Comparison of ENCODE assay signal across 12 cellular contexts in the genomic region with DNA sequence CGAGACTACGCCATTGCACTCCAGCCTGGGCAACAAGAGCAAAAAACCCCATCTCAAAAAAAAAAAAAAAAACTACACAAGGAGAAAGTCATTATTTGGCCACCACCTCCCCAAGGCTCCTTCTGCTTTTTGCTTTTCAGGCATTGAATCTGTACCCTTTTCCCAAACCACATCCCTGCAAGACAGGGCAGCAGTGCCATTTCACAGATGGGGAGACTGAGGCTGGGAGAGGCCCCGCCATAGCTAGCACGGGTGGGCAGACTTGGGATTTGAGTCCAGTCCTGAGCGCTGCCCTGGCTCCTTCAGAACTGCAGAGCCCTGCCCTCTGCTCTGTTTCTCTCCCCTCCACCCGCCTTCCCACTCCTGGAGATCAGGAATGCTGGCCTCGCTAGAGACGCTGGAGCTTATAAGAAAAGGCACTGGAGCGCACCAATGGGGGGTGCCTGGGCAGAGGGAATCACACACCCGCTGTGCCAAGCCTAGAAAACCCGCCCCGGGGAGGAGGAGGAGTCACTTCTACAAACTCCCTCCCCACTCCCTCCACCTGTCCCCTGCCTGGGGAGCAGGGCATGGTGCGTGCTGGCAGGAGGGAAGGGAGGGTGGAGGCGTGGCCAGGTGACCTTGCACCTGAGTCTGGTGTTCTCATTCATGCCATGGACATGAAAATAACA. TPM values are rescaled to one million over a fixed set of nuclear protein-coding genes. Genes with fewer than 3 reads are reported as not detected.
DNase-seq lines count a peak whose midpoint lies in the region; ATAC-seq, FAIRE-seq and TF ChIP-seq lines count a peak whose summit lies in the region.
"Had no signal": no experiment of that assay in that cellular context is flagged by ENCODE, and none has a peak within 500 bp of the region (broad histone marks: within the 10 kb centered on the region; RNA-seq: fewer than 3 reads in every experiment).

No MANE protein-coding gene starts in this region.

- DNase-seq in EL, result peak; percentile 27
- DNase-seq in NCI-H2029 treated with DMSO at 0.1 percent for 48 hours (lab: John Stamatoyannopoulos, UW), result peak; percentile 72
- DNase-seq in lung (ENCODE audit: low spot score), result peak; percentile 48
- DNase-seq in activated gamma-delta T cell (lab: John Stamatoyannopoulos, UW), result no peak
- no peak for DNase-seq in urothelium cell line (ENCODE audit: low spot score)
- no peak for DNase-seq in COLO829 (ENCODE audit: low spot score)
- no peak for DNase-seq in BE2C
- DNase-seq: anterior cingulate cortex; CD8-positive, alpha-beta memory T cell; stimulated activated CD4-positive, alpha-beta T cell treated with anti-CD3 and anti-CD28 coated beads, Interleukin-4, amount 100 ng/mL, for 4 hours had no signal

- TF ChIP-seq CTCF in lung (IDR thresholded peaks at IDR 0.05; ENCODE audit: control extremely low read depth, extremely low read depth), result no peak
- no peak for TF ChIP-seq CTCF in BE2C (IDR thresholded peaks at IDR 0.05; ENCODE audit: low read depth, low read length)

- H3K27me3 ChIP-seq in lung (ENCODE audit: control insufficient read depth, insufficient read depth), result no peaks in the 10 kb centered on the region
- peaks cover 25% of the 10 kb centered on the region for H3K27me3 ChIP-seq in BE2C

- no peak overlapping the region for H3K27ac ChIP-seq in lung (ENCODE audit: low read depth in 1 of 2, low read length in 1 of 2)
- H3K27ac ChIP-seq: epithelial cell of prostate had no signal

- 36 to 39% methylated on average over 13 to 14 of the region's 14 CpGs for WGBS in lung, 2 donors

- H3K36me3 ChIP-seq in lung (ENCODE audit: control insufficient read depth in 2 of 2, insufficient read depth in 2 of 2, low read length in 2 of 2) (peaks cover 0 to 4% of the 10 kb centered on the region in 2 donors), BE2C (no peaks in the 10 kb centered on the region)

- no peak for FAIRE-seq in urothelium cell line (lab: Jason Lieb, UNC)

- peak; percentile 63 for ATAC-seq in SK-N-SH treated with all-trans-retinoic acid at 6 μM for 48 hours
- ATAC-seq in lung (ENCODE audit: insufficient read depth, low FRiP score), result no peak

- peaks cover 0 to 2% of the 10 kb centered on the region in 2 donors for H3K4me1 ChIP-seq in lung (ENCODE audit: control insufficient read depth in 2 of 2, insufficient read depth in 2 of 2, low read length in 2 of 2)
- no peaks in the 10 kb centered on the region for H3K4me1 ChIP-seq in BE2C

- H3K9me3 ChIP-seq in lung (ENCODE audit: control insufficient read depth in 2 of 2, insufficient read depth in 1 of 2, low read length in 1 of 2) (peaks cover 0 to 2% of the 10 kb centered on the region in 2 donors), BE2C (no peaks in the 10 kb centered on the region)

- H3K4me3 ChIP-seq in lung (no peak overlapping the region), BE2C (ENCODE audit: low read depth, low read length) (no peak overlapping the region)

TF ChIP-seq in SK-N-SH treated with all-trans-retinoic acid at 6 μM for 48 hours, 23 proteins besides CTCF, POLR2A, EP300 and RAD21:
- TF ChIP-seq ZNF70 (CRISPR knock-in tag; IDR thresholded peaks at IDR 0.05) (no peak), CSDC2 (CRISPR knock-in tag; IDR thresholded peaks at IDR 0.05) (no peak), PPARA (CRISPR knock-in tag; IDR thresholded peaks at IDR 0.05; ENCODE audit: borderline replicate concordance) (no peak), ARNTL (CRISPR knock-in tag; IDR thresholded peaks at IDR 0.05; ENCODE audit: borderline replicate concordance, low read depth) (no peak), ZNF565 (CRISPR knock-in tag; conservative IDR thresholded peaks at IDR 0.05; ENCODE audit: low read depth) (no peak), ZFP30 (CRISPR knock-in tag; IDR thresholded peaks at IDR 0.05) (no peak), BACH2 (CRISPR knock-in tag; IDR thresholded peaks at IDR 0.05; ENCODE audit: borderline replicate concordance) (no peak), ZNF8 (CRISPR knock-in tag; IDR thresholded peaks at IDR 0.05) (no peak)
- TF ChIP-seq, protein P1, sequence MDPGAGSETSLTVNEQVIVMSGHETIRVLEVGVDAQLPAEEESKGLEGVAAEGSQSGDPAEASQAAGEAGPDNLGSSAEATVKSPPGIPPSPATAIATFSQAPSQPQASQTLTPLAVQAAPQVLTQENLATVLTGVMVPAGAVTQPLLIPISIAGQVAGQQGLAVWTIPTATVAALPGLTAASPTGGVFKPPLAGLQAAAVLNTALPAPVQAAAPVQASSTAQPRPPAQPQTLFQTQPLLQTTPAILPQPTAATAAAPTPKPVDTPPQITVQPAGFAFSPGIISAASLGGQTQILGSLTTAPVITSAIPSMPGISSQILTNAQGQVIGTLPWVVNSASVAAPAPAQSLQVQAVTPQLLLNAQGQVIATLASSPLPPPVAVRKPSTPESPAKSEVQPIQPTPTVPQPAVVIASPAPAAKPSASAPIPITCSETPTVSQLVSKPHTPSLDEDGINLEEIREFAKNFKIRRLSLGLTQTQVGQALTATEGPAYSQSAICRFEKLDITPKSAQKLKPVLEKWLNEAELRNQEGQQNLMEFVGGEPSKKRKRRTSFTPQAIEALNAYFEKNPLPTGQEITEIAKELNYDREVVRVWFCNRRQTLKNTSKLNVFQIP (CRISPR knock-in tag; IDR thresholded peaks at IDR 0.05; ENCODE audit: borderline replicate concordance, low read depth), result no peak
- TF ChIP-seq, protein P2, sequence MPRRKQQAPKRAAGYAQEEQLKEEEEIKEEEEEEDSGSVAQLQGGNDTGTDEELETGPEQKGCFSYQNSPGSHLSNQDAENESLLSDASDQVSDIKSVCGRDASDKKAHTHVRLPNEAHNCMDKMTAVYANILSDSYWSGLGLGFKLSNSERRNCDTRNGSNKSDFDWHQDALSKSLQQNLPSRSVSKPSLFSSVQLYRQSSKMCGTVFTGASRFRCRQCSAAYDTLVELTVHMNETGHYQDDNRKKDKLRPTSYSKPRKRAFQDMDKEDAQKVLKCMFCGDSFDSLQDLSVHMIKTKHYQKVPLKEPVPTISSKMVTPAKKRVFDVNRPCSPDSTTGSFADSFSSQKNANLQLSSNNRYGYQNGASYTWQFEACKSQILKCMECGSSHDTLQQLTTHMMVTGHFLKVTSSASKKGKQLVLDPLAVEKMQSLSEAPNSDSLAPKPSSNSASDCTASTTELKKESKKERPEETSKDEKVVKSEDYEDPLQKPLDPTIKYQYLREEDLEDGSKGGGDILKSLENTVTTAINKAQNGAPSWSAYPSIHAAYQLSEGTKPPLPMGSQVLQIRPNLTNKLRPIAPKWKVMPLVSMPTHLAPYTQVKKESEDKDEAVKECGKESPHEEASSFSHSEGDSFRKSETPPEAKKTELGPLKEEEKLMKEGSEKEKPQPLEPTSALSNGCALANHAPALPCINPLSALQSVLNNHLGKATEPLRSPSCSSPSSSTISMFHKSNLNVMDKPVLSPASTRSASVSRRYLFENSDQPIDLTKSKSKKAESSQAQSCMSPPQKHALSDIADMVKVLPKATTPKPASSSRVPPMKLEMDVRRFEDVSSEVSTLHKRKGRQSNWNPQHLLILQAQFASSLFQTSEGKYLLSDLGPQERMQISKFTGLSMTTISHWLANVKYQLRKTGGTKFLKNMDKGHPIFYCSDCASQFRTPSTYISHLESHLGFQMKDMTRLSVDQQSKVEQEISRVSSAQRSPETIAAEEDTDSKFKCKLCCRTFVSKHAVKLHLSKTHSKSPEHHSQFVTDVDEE (CRISPR knock-in tag; IDR thresholded peaks at IDR 0.05), result no peak
- TF ChIP-seq, protein P3, sequence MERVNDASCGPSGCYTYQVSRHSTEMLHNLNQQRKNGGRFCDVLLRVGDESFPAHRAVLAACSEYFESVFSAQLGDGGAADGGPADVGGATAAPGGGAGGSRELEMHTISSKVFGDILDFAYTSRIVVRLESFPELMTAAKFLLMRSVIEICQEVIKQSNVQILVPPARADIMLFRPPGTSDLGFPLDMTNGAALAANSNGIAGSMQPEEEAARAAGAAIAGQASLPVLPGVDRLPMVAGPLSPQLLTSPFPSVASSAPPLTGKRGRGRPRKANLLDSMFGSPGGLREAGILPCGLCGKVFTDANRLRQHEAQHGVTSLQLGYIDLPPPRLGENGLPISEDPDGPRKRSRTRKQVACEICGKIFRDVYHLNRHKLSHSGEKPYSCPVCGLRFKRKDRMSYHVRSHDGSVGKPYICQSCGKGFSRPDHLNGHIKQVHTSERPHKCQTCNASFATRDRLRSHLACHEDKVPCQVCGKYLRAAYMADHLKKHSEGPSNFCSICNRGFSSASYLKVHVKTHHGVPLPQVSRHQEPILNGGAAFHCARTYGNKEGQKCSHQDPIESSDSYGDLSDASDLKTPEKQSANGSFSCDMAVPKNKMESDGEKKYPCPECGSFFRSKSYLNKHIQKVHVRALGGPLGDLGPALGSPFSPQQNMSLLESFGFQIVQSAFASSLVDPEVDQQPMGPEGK (CRISPR knock-in tag; IDR thresholded peaks at IDR 0.05; ENCODE audit: borderline replicate concordance), result no peak

RNA-seq across cellular contexts. Expression of a gene that starts 17.6 kb away (rescaled TPM):
- total RNA-seq in lung, result 10 to 100 TPM; 42.8 to 56.4 TPM
- polyA plus RNA-seq in lung, result 10 to 100 TPM; 18.4 to 57.8 TPM
- 0.65 TPM for polyA plus RNA-seq in BE2C (2012; ENCODE audit: insufficient read depth, insufficient read length, low read depth)

RNA-seq across cellular contexts. Expression of a gene that starts 25.5 kb away (rescaled TPM):
- total RNA-seq in lung, result 10 to 100 TPM; 22.4 to 39.4 TPM
- 10 to 100 TPM; 16.3 to 18.6 TPM for polyA plus RNA-seq in lung
- 20.4 TPM for polyA plus RNA-seq in BE2C (2012; ENCODE audit: insufficient read depth, insufficient read length, low read depth)

RNA-seq across cellular contexts. Expression of a gene that starts 35.7 kb away (rescaled TPM):
- total RNA-seq in lung, result 10 to 100 TPM; 18.4 to 38.0 TPM
- polyA plus RNA-seq in lung, result 10 to 100 TPM; 16.5 to 26.8 TPM
- 50.5 TPM for polyA plus RNA-seq in BE2C (2012; ENCODE audit: insufficient read depth, insufficient read length, low read depth)

RNA-seq across cellular contexts. Expression of a gene that starts 36.7 kb away (rescaled TPM):
- total RNA-seq in lung, result 10 to 100 TPM; 28.9 to 64.1 TPM
- 100 to 1,000 TPM in 1 of 2 donors, 10 to 100 TPM in 1; 63.5 to 137 TPM for polyA plus RNA-seq in lung
- 237 TPM for polyA plus RNA-seq in BE2C (2012; ENCODE audit: insufficient read depth, insufficient read length, low read depth)

RNA-seq across cellular contexts. Expression of a gene that starts 46.3 kb away (rescaled TPM):
- not detected for total RNA-seq in lung
- polyA plus RNA-seq in lung, result under 1 TPM in 1 of 2 donors, not detected in 1; 0.01 TPM
- polyA plus RNA-seq in BE2C (2012; ENCODE audit: insufficient read depth, insufficient read length, low read depth), result not detected
- total RNA-seq: CD8-positive, alpha-beta memory T cell had no signal
- polyA plus RNA-seq: CD8-positive, alpha-beta memory T cell had no signal

Comparison
In these comparisons a context has a peak if more than half of its experiments do, and no peak if none do; other contexts are left out.
1. DNase-seq: peak in EL (single experiment), NCI-H2029 treated with DMSO at 0.1 percent for 48 hours (single experiment) and lung (single experiment); none in activated gamma-delta T cell (single experiment), urothelium cell line (single experiment), COLO829 (single experiment) and BE2C (single experiment).